In the genomic region with DNA sequence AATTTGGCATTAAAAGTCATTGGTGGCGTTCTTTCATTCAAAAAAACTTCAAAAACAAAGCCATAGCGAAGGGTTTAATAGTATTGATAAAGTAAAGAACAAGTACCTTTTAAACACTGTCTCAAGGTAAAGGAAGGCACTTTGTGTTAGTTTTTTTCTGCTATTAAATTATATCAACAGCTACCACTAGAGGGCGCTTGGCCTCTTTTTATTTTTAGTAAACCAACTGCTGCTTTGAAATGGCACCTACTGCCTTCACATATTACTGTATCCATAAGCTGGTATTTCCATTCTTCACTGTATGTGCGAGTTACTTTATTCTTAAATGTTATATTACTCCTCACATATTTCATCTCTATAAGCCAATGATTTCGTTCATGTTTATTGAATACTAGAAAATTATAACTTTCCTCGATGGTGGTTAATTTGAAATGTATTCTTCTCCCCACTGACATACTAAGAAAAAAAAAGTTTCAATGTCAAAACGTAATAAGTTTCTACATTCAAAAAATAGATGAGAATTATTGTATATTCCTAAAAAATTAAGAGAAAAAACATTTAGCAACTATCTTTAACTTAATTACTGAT, we compare ENCODE assay signal across 8 cellular contexts.
DNase-seq lines count a peak whose midpoint lies in the region; ATAC-seq and TF ChIP-seq lines count a peak whose summit lies in the region.

No MANE protein-coding gene starts in this region.

- no peak overlapping the region for H3K9ac ChIP-seq in OCI-LY1 (ENCODE audit: low read length)

- no peaks in the 10 kb centered on the region for H3K36me3 Mint-ChIP-seq in activated T-helper 2 cell treated with anti-CD3 and anti-CD28 coated beads, Interferon-gamma antibody, Interleukin-2, Interleukin-4, amounts not matched to agents 10 μg/mL and 5 μg/mL and 100 μg/mL, durations not matched to agents 14 hours and 24 hours and 36 hours (ENCODE audit: low read depth)

- no peak overlapping the region for H3K4me2 ChIP-seq in OCI-LY1 (ENCODE audit: low read length)

- intact Hi-C loops in activated T-helper 2 cell treated with anti-CD3 and anti-CD28 coated beads, Interferon-gamma antibody, Interleukin-2, Interleukin-4, amounts not matched to agents 10 μg/mL and 5 μg/mL and 100 μg/mL, durations not matched to agents 14 hours and 24 hours and 36 hours (cut with micrococcal nuclease): loop anchor here (1.0 to 10.0 kb wide), 3 partner anchors 128 to 515 kb away; partner anchors contain the start of gene CXADR

- no peaks in the 10 kb centered on the region for H3K9me3 ChIP-seq in OCI-LY1 (ENCODE audit: low read length)

- no peaks in the 10 kb centered on the region for H4K20me1 ChIP-seq in OCI-LY1 (ENCODE audit: insufficient read depth, low read length)

- no peaks in the 10 kb centered on the region for H3K9me3 Mint-ChIP-seq in activated T-helper 2 cell treated with anti-CD3 and anti-CD28 coated beads, Interferon-gamma antibody, Interleukin-2, Interleukin-4, amounts not matched to agents 10 μg/mL and 5 μg/mL and 100 μg/mL, durations not matched to agents 14 hours and 24 hours and 36 hours

- H3K4me3 ChIP-seq in OCI-LY1 (ENCODE audit: low read depth, low read length, poor library complexity, severe bottlenecking): no peak overlapping the region

- H3K79me2 ChIP-seq in OCI-LY1 (ENCODE audit: insufficient read depth, low read length): no peaks in the 10 kb centered on the region

- TF ChIP-seq CTCF in OCI-LY1 (IDR thresholded peaks at IDR 0.05; ENCODE audit: low read length): peak; percentile 75

- H3K4me1 ChIP-seq in OCI-LY1 (ENCODE audit: insufficient read depth, low read length, severe bottlenecking): no peaks in the 10 kb centered on the region

- H3K4me1 Mint-ChIP-seq in activated T-helper 2 cell treated with anti-CD3 and anti-CD28 coated beads, Interferon-gamma antibody, Interleukin-2, Interleukin-4, amounts not matched to agents 10 μg/mL and 5 μg/mL and 100 μg/mL, durations not matched to agents 14 hours and 24 hours and 36 hours (ENCODE audit: low read depth): no peaks in the 10 kb centered on the region

- DNase-seq in CMK (ENCODE audit: low read depth): peak; percentile 26
- DNase-seq in KG1 (lab: John Stamatoyannopoulos, UW): peak; percentile 16
- peak; percentile 10 for DNase-seq in activated T-helper 2 cell treated with anti-CD3 and anti-CD28 coated beads, Interferon-gamma antibody, Interleukin-2, Interleukin-4, amounts not matched to agents 10 μg/mL and 5 μg/mL and 100 μg/mL, durations not matched to agents 14 hours and 24 hours and 36 hours (ENCODE audit: low spot score)
- DNase-seq in glomerular endothelial cell (ENCODE audit: extremely low read depth, low read depth, low spot score): peak; percentile 58
- peak; percentile 60 for DNase-seq in renal cortical epithelial cell (ENCODE audit: low read depth)

- H3K27me3 ChIP-seq in OCI-LY1 (ENCODE audit: insufficient read depth, low read length): no peaks in the 10 kb centered on the region

- H3K36me3 ChIP-seq in OCI-LY1 (ENCODE audit: insufficient read depth, low read length): no peaks in the 10 kb centered on the region

- no peak overlapping the region for H3K4me3 Mint-ChIP-seq in activated T-helper 2 cell treated with anti-CD3 and anti-CD28 coated beads, Interferon-gamma antibody, Interleukin-2, Interleukin-4, amounts not matched to agents 10 μg/mL and 5 μg/mL and 100 μg/mL, durations not matched to agents 14 hours and 24 hours and 36 hours (ENCODE audit: low read depth)

- H3K27ac Mint-ChIP-seq in activated T-helper 2 cell treated with anti-CD3 and anti-CD28 coated beads, Interferon-gamma antibody, Interleukin-2, Interleukin-4, amounts not matched to agents 10 μg/mL and 5 μg/mL and 100 μg/mL, durations not matched to agents 14 hours and 24 hours and 36 hours: no peak overlapping the region

- peak; percentile 80 for ATAC-seq in GM19395 (IDR thresholded peaks at IDR 0.05; ENCODE audit: unreplicated experiment)
- ATAC-seq in HG02763 (IDR thresholded peaks at IDR 0.05; ENCODE audit: unreplicated experiment): no peak

- H2AFZ ChIP-seq in OCI-LY1 (ENCODE audit: low read length): no peak overlapping the region

- H3K27ac ChIP-seq in OCI-LY1 (ENCODE audit: low read depth, low read length, poor library complexity, severe bottlenecking): no peak overlapping the region

- no peaks in the 10 kb centered on the region for H3K9me2 ChIP-seq in OCI-LY1 (ENCODE audit: low read depth, low read length)

- H3K27me3 Mint-ChIP-seq in activated T-helper 2 cell treated with anti-CD3 and anti-CD28 coated beads, Interferon-gamma antibody, Interleukin-2, Interleukin-4, amounts not matched to agents 10 μg/mL and 5 μg/mL and 100 μg/mL, durations not matched to agents 14 hours and 24 hours and 36 hours (ENCODE audit: low read depth): no peaks in the 10 kb centered on the region

- H3F3A ChIP-seq in OCI-LY1 (ENCODE audit: insufficient read depth, low read length): no peaks in the 10 kb centered on the region

Comparison
In these comparisons a context has a peak if more than half of its experiments do, and no peak if none do; other contexts are left out.
1. DNase-seq: peak in every context shown above with its lines; median percentile 60 in renal cortical epithelial cell; 58 in glomerular endothelial cell; 26 in CMK; 16 in KG1; 10 in activated T-helper 2 cell treated with anti-CD3 and anti-CD28 coated beads, Interferon-gamma antibody, Interleukin-2, Interleukin-4, amounts not matched to agents 10 μg/mL and 5 μg/mL and 100 μg/mL, durations not matched to agents 14 hours and 24 hours and 36 hours.